Comparison of ENCODE assay signal across 11 cellular contexts in genomic region chr9:35847786-35848185, GRCh38. TPM values are rescaled to one million over a fixed set of nuclear protein-coding genes. Genes with fewer than 3 reads are reported as not detected.
DNase-seq lines count a peak whose midpoint lies in the region; ATAC-seq, FAIRE-seq and TF ChIP-seq lines count a peak whose summit lies in the region.
"Had no signal": no experiment of that assay in that cellular context is flagged by ENCODE, and none has a peak within 500 bp of the region (broad histone marks: within the 10 kb centered on the region; RNA-seq: fewer than 3 reads in every experiment).

No MANE protein-coding gene starts in this region.

- ATAC-seq in Right ventricle myocardium inferior, result no peak
- ATAC-seq in HG02943 (IDR thresholded peaks at IDR 0.05; ENCODE audit: low read depth, unreplicated experiment), result peak; percentile 23

- H3K4me2 ChIP-seq in astrocyte (ENCODE audit: low read length), result peak overlapping the region; percentile 48

- H3K27me3 Mint-ChIP-seq in astrocyte (ENCODE audit: low read depth, unreplicated experiment), result peaks cover 38% of the 10 kb centered on the region

- H3K4me3 ChIP-seq in right atrium auricular region (no peak overlapping the region), astrocyte (ENCODE audit: insufficient read depth, low read depth, low read length) (no peak overlapping the region), vagina (no peak overlapping the region)

- H3K9me3 Mint-ChIP-seq in astrocyte (ENCODE audit: unreplicated experiment), result peaks cover 4% of the 10 kb centered on the region

- DNase-seq in right atrium auricular region (ENCODE audit: low spot score) (no peak), Right ventricle myocardium inferior (ENCODE audit: missing footprints) (no peak), astrocyte (ENCODE audit: low read depth) (no peak), vagina (ENCODE audit: extremely low spot score in 2 of 2) (no peak), NCI-H510A (lab: John Stamatoyannopoulos, UW) (no peak), NCI-H774 (lab: John Stamatoyannopoulos, UW) (no peak), amygdala (lab: John Stamatoyannopoulos, UW) (no peak)
- DNase-seq: activated CD4-positive, alpha-beta T cell treated with anti-CD3 and anti-CD28 coated beads, Interleukin-2, amount 50 U/mL, for 1 hour; OCI-M1 had no signal

- TF ChIP-seq POLR2A in vagina (IDR thresholded peaks at IDR 0.05), result no peak

- no peak overlapping the region for H3K27ac Mint-ChIP-seq in astrocyte (ENCODE audit: unreplicated experiment)

- H3K27me3 ChIP-seq in right atrium auricular region (no peaks in the 10 kb centered on the region), astrocyte (ENCODE audit: insufficient read depth, low read length) (no peaks in the 10 kb centered on the region), vagina (no peaks in the 10 kb centered on the region)

- H3K4me3 Mint-ChIP-seq in astrocyte (ENCODE audit: unreplicated experiment), result no peak overlapping the region

- FAIRE-seq in astrocyte (lab: Jason Lieb, UNC), result no peak

- no peak overlapping the region for H3K9ac ChIP-seq in astrocyte (ENCODE audit: low read length)

- no peaks in the 10 kb centered on the region for H4K20me1 ChIP-seq in astrocyte (ENCODE audit: insufficient read depth, low read length)

- H2AFZ ChIP-seq in astrocyte (ENCODE audit: low read depth, low read length), result no peak overlapping the region

- peaks cover 22% of the 10 kb centered on the region for H3K4me1 Mint-ChIP-seq in astrocyte (ENCODE audit: low read depth, unreplicated experiment)

- H3K9me3 ChIP-seq in right atrium auricular region (no peaks in the 10 kb centered on the region), astrocyte (ENCODE audit: insufficient read depth, low read depth, low read length) (no peaks in the 10 kb centered on the region), vagina (no peaks in the 10 kb centered on the region)

- peaks cover 0 to 32% of the 10 kb centered on the region in 2 donors for H3K4me1 ChIP-seq in right atrium auricular region
- peaks cover 28% of the 10 kb centered on the region for H3K4me1 ChIP-seq in astrocyte (ENCODE audit: insufficient read depth, low read length)
- peaks cover 30% of the 10 kb centered on the region for H3K4me1 ChIP-seq in vagina

- H3K36me3 ChIP-seq in right atrium auricular region (no peaks in the 10 kb centered on the region), astrocyte (ENCODE audit: insufficient read depth, low read length) (no peaks in the 10 kb centered on the region), vagina (peaks cover 0 to 3% of the 10 kb centered on the region in 2 donors)

- intact Hi-C loops in Right ventricle myocardium inferior (cut with DNase I) (no loop called here), vagina (cut with DNase I) (loop anchor here (5.0 kb wide), 1 partner anchor 50 kb away; no protein-coding TSS in a partner anchor)

- no peaks in the 10 kb centered on the region for H3K79me2 ChIP-seq in astrocyte (ENCODE audit: insufficient read depth, low read length)

- H3K27ac ChIP-seq in right atrium auricular region, result peak overlapping the region; percentile 49 to 78
- H3K27ac ChIP-seq in astrocyte (ENCODE audit: low read depth, low read length), result peak overlapping the region; percentile 36
- H3K27ac ChIP-seq in vagina, result peak overlapping the region; percentile 12
- H3K27ac ChIP-seq: C4-2B had no signal

- H3K36me3 Mint-ChIP-seq in astrocyte (ENCODE audit: low read depth, unreplicated experiment), result peaks cover 12% of the 10 kb centered on the region

- no peak for TF ChIP-seq CTCF in right atrium auricular region (IDR thresholded peaks at IDR 0.05)
- no peak for TF ChIP-seq CTCF in astrocyte (IDR thresholded peaks at IDR 0.05; ENCODE audit: insufficient read depth, low read depth, low read length)
- no peak for TF ChIP-seq CTCF in vagina (IDR thresholded peaks at IDR 0.05)

RNA-seq across cellular contexts. Expression of gene TMEM8B, which starts 18.8 kb away (rescaled TPM):
- 10 to 100 TPM; 10.3 TPM for total RNA-seq in right atrium auricular region
- 13.8 TPM for total RNA-seq in Right ventricle myocardium inferior
- total RNA-seq in astrocyte, result 8.6 and 8.9 TPM in 2 replicates
- 11.3 TPM for total RNA-seq in vagina

RNA-seq across cellular contexts. Expression of gene FAM221B, which starts 19.3 kb away (rescaled TPM):
- total RNA-seq in right atrium auricular region, result not detected
- total RNA-seq in Right ventricle myocardium inferior, result not detected
- total RNA-seq in astrocyte, result not detected in 2 replicates
- total RNA-seq in vagina, result not detected

RNA-seq across cellular contexts. Expression of gene OR13J1, which starts 22.4 kb away (rescaled TPM):
- not detected for total RNA-seq in right atrium auricular region
- total RNA-seq in Right ventricle myocardium inferior, result not detected
- not detected in 2 replicates for total RNA-seq in astrocyte
- not detected for total RNA-seq in vagina

RNA-seq across cellular contexts. Expression of gene HINT2, which starts 32.9 kb away (rescaled TPM):
- total RNA-seq in right atrium auricular region, result 10 to 100 TPM; 31.3 to 35.0 TPM
- total RNA-seq in Right ventricle myocardium inferior, result 72.7 TPM
- 22.8 and 23.7 TPM in 2 replicates for total RNA-seq in astrocyte
- 24.1 TPM for total RNA-seq in vagina

RNA-seq across cellular contexts. Expression of gene SPAG8, which starts 35.7 kb away (rescaled TPM):
- total RNA-seq in right atrium auricular region (1 to 10 TPM; 1.6 to 4.1 TPM), Right ventricle myocardium inferior (2.1 TPM), astrocyte (0.46 and 0.52 TPM in 2 replicates), vagina (not detected)

Comparison
In these comparisons a context has a peak if more than half of its experiments do, and no peak if none do; other contexts are left out.
1. H3K27ac ChIP-seq: peak in every context shown above with its lines; median percentile 64 in right atrium auricular region; 36 in astrocyte; 12 in vagina.